2 cellular contexts compared by ENCODE assay signal in the genomic region with DNA sequence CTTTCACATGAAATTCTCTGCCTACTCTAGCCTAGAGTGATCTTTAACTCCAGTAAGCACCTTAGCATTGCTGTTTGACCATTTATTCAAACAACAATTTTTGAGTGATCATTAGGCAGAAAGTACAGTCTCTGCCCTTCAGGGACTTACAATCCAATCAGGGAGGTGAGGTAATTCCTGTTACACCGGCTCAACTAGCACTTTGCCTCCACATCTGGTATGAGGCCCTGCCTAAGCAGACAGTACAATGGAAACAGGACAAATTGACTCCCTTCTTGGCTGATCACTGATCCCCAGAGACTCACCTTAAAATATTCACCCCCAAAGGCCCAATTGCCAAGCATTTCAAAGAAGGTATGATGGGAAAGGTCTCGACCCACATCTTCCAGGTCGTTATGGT.
TF ChIP-seq lines count a peak whose summit lies in the region.

No MANE protein-coding gene starts in this region.

TF ChIP-seq in SK-N-SH, 30 proteins besides CTCF, POLR2A, EP300 and RAD21:
- TF ChIP-seq GATA2 (CRISPR knock-in tag; IDR thresholded peaks at IDR 0.05) (no peak), NFIC (IDR thresholded peaks at IDR 0.05; ENCODE audit: borderline replicate concordance) (no peak), RCOR1 (IDR thresholded peaks at IDR 0.05; ENCODE audit: low read length) (no peak), EZH2phosphoT487 (IDR thresholded peaks at IDR 0.05; ENCODE audit: borderline replicate concordance, low read depth) (no peak)
- TF ChIP-seq, protein P1, sequence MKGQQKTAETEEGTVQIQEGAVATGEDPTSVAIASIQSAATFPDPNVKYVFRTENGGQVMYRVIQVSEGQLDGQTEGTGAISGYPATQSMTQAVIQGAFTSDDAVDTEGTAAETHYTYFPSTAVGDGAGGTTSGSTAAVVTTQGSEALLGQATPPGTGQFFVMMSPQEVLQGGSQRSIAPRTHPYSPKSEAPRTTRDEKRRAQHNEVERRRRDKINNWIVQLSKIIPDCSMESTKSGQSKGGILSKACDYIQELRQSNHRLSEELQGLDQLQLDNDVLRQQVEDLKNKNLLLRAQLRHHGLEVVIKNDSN (IDR thresholded peaks at IDR 0.05; ENCODE audit: borderline replicate concordance, low read depth) = no peak
TF ChIP-seq in SK-N-SH: peak in this region for 0.

TF ChIP-seq in SK-N-SH treated with all-trans-retinoic acid at 6 μM for 48 hours, 23 proteins besides CTCF, POLR2A, EP300 and RAD21:
- TF ChIP-seq PPARA (CRISPR knock-in tag; IDR thresholded peaks at IDR 0.05; ENCODE audit: borderline replicate concordance) (no peak), OSR1 (CRISPR knock-in tag; IDR thresholded peaks at IDR 0.05) (no peak), RARB (CRISPR knock-in tag; IDR thresholded peaks at IDR 0.05) (no peak), ZFP3 (CRISPR knock-in tag; IDR thresholded peaks at IDR 0.05) (no peak), ZC3H10 (CRISPR knock-in tag; IDR thresholded peaks at IDR 0.05) (no peak), TCF4 (CRISPR knock-in tag; IDR thresholded peaks at IDR 0.05; ENCODE audit: borderline replicate concordance) (no peak), ZNF70 (CRISPR knock-in tag; IDR thresholded peaks at IDR 0.05) (no peak), ARNTL (CRISPR knock-in tag; IDR thresholded peaks at IDR 0.05; ENCODE audit: borderline replicate concordance, low read depth) (no peak)
- TF ChIP-seq, protein P2, sequence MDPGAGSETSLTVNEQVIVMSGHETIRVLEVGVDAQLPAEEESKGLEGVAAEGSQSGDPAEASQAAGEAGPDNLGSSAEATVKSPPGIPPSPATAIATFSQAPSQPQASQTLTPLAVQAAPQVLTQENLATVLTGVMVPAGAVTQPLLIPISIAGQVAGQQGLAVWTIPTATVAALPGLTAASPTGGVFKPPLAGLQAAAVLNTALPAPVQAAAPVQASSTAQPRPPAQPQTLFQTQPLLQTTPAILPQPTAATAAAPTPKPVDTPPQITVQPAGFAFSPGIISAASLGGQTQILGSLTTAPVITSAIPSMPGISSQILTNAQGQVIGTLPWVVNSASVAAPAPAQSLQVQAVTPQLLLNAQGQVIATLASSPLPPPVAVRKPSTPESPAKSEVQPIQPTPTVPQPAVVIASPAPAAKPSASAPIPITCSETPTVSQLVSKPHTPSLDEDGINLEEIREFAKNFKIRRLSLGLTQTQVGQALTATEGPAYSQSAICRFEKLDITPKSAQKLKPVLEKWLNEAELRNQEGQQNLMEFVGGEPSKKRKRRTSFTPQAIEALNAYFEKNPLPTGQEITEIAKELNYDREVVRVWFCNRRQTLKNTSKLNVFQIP (CRISPR knock-in tag; IDR thresholded peaks at IDR 0.05; ENCODE audit: borderline replicate concordance, low read depth) = no peak
- TF ChIP-seq, protein P3, sequence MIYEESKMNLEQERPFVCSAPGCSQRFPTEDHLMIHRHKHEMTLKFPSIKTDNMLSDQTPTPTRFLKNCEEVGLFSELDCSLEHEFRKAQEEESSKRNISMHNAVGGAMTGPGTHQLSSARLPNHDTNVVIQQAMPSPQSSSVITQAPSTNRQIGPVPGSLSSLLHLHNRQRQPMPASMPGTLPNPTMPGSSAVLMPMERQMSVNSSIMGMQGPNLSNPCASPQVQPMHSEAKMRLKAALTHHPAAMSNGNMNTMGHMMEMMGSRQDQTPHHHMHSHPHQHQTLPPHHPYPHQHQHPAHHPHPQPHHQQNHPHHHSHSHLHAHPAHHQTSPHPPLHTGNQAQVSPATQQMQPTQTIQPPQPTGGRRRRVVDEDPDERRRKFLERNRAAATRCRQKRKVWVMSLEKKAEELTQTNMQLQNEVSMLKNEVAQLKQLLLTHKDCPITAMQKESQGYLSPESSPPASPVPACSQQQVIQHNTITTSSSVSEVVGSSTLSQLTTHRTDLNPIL (CRISPR knock-in tag; IDR thresholded peaks at IDR 0.05; ENCODE audit: low read depth) = no peak
